Comparison of ENCODE assay signal across 7 cellular contexts in the genomic region with DNA sequence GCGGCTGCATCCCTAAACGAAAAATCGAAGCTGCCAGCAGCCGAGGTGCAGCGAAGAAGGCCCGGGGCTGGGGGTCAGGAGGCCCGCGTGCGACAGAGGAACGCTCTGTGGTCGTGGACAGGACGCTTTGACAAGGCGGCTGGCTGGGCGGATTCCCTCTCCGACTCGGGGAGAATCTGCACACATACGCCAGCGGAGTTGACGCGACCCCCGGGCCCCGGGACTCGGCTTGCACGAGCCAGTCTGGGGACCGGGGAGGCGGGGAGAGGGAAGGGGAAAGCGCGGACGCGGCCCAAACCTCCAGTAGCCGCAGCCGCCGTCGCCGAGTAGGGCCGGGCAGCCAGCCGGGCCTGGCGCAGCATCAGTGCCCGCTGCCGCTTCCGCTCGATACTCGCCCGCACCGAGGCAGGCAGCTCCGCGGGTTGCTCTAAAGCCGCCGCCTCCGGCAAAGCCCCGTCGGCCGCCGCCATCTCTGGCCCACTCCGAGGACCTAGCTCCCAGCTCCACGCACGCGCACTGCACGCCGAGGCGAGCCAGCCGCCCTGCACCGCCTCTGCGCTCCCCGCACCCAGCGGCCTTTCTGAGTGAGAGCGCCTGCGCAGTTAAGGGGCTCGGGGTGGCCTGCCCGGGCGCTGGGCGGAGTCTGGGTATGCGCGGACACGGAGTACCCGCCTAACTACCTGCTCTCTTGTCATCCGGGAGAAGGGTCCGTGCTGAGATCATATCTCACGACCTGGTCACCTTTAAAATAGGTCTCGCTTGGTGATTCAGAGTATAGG.
DNase-seq lines count a peak whose midpoint lies in the region; ATAC-seq and TF ChIP-seq lines count a peak whose summit lies in the region.

A gene (minus strand): TSS at position 518 of the 779 bp plus-strand sequence. CDS start 48 bp downstream, at position 470.

- ATAC-seq in GM18511 (IDR thresholded peaks at IDR 0.05; ENCODE audit: unreplicated experiment) (peak; percentile 91), HG02981 (IDR thresholded peaks at IDR 0.05; ENCODE audit: unreplicated experiment) (peak; percentile 88)

- TF ChIP-seq CTCF in retinal pigment epithelial cell (conservative IDR thresholded peaks at IDR 0.05; ENCODE audit: low read depth, low read length) = no peak

- H3K4me3 ChIP-seq in retinal pigment epithelial cell (ENCODE audit: low read length) = peak within 1 kb of the TSS; percentile 77

- DNase-seq in NCI-H2029 treated with DMSO at 0.1 percent for 48 hours (lab: John Stamatoyannopoulos, UW) (peak; percentile 74), T1000 (lab: John Stamatoyannopoulos, UW) (peak; percentile 93), astrocyte of the hippocampus (ENCODE audit: low read depth, low spot score) (peak; percentile 99), hypothalamus (lab: John Stamatoyannopoulos, UW) (peak; percentile 54 to 97 (median 91)), retinal pigment epithelial cell (ENCODE audit: low read depth) (peak; percentile 66)

Comparison
In these comparisons a context has a peak if more than half of its experiments do, and no peak if none do; other contexts are left out.
1. Peak in every context shown above with its lines: DNase-seq, ATAC-seq and H3K4me3 ChIP-seq.